25 cellular contexts compared by ENCODE assay signal in the genomic region with DNA sequence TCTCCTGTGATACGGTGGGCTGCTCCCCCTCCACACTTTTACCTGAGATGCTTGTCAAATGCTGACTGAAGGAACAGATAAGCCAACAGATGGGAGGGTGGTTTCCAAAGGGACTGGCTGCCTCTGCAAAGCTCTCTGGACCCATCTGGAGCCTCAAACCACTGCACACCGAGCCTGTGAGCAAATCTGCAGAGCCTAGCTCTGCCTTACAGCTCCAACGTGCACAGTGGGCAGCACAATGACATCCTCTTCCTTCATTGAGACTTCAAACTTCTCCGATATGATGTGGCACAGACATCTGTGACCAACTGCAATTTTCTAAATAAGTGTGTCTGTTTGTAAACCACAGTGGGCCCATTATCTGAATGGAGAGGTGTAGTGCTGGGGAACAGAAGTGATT. TPM values are rescaled to one million over a fixed set of nuclear protein-coding genes. Genes with fewer than 3 reads are reported as not detected.
"Had no signal": no experiment of that assay in that cellular context is flagged by ENCODE, and none has a peak within 500 bp of the region (broad histone marks: within the 10 kb centered on the region; RNA-seq: fewer than 3 reads in every experiment).

No MANE protein-coding gene starts in this region.

- H3K9me3 ChIP-seq: esophagus squamous epithelium, gastroesophageal sphincter, thyroid gland, upper lobe of right lung had no signal

- H3K27me3 ChIP-seq: dorsolateral prefrontal cortex, esophagus squamous epithelium, gastroesophageal sphincter, thyroid gland, upper lobe of right lung had no signal

- DNase-seq: activated CD4-positive, alpha-beta T cell treated with anti-CD3 and anti-CD28 coated beads for 1 hour; activated T-cell treated with anti-CD3 and anti-CD28 coated beads for 4 hours; aorta; dorsolateral prefrontal cortex; endodermal cell; esophagus squamous epithelium; head of caudate nucleus; hypothalamus; left ventricle myocardium superior; mammary epithelial cell; midbrain; nephron progenitor cell; nucleus accumbens; right cardiac atrium; stimulated activated CD4-positive, alpha-beta T cell treated with anti-CD3 and anti-CD28 coated beads, Interleukin-12 subunit alpha, Interleukin-12 subunit beta, amount 100 ng/mL, for 4 hours; stimulated activated CD4-positive, alpha-beta T cell treated with anti-CD3 and anti-CD28 coated beads, Interleukin-4, amount 100 ng/mL, for 4 hours; substantia nigra; thyroid gland; upper lobe of right lung had no signal

- H3K4me3 ChIP-seq: dorsolateral prefrontal cortex, esophagus squamous epithelium, gastroesophageal sphincter, thyroid gland, upper lobe of right lung had no signal

- H3K27ac ChIP-seq: esophagus squamous epithelium, gastroesophageal sphincter, parathyroid adenoma, thyroid gland, upper lobe of right lung had no signal

- H3K4me1 ChIP-seq: parathyroid adenoma, thyroid gland had no signal

RNA-seq across cellular contexts. Expression of a gene that starts 26.2 kb away (rescaled TPM):
- total RNA-seq: activated naive CD4-positive, alpha-beta T cell treated with anti-CD3 and anti-CD28 coated beads, Interleukin-2, amount 50 U/mL, for 72 hours; aorta; cardiac septum; endodermal cell; esophagus squamous epithelium; gastroesophageal sphincter; left ventricle myocardium superior; mammary epithelial cell; pulmonary artery endothelial cell; right cardiac atrium; thyroid gland; upper lobe of right lung had no signal
- polyA plus RNA-seq: adipose tissue, mammary epithelial cell, right cardiac atrium had no signal
